ENCODE assay signal across 8 cellular contexts in the genomic region with DNA sequence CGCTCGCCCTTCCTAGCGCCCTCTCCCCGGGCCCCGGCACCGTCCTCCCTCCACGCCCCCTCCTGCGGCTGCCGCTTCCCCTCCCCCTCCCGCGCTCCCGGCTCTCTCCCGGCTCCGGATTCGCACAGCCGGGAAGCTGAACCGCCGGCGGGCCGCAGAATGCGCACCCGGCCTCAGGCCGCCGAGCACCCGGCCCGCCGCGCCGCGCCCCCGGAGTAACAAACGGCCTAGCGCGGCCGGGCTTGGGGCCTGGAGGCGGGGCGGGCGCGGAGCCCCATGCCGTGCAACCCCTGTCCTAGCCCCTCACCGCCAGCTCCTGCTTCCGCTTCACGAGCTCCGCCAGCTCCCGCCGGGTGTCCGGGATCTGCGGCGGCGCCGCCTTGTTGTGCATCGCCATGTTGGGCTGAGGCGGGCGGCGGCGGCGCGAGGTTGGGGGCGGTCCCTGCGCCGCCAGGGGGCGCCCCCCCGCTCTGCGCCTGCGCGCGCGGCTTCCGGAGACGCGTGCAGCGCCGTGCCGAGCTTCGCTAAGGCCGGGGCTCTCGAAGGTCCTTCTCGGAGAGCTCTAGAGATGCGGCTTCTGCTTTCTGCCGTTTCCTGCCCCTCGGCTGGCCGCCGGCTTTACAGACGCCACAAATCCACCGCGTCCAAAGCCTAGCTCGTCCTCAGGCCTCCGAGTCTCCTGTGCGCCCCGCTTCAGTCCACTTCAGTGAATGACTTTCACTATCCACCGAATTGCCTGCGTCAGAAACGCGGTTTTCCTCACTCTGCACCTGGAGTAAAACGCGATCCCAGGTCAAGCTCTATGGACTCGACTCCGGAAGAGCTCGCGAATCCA. TPM values are rescaled to one million over a fixed set of nuclear protein-coding genes. Genes with fewer than 3 reads are reported as not detected.
DNase-seq lines count a peak whose midpoint lies in the region; ATAC-seq and TF ChIP-seq lines count a peak whose summit lies in the region.

A gene (minus strand): TSS at position 417 of the 835 bp plus-strand sequence. CDS start 20 bp downstream, at position 397.

- H3K27me3 ChIP-seq in HUES64 (ENCODE audit: insufficient read depth, low read length) (peaks cover 9% of the 10 kb centered on the region), Peyer's patch (no peaks in the 10 kb centered on the region)
- no peaks in the 10 kb centered on the region for H3K27me3 ChIP-seq in naive thymus-derived CD4-positive, alpha-beta T cell (ENCODE audit: control insufficient read depth in 2 of 2, insufficient read depth in 2 of 2, low read length in 2 of 2)

- WGBS in HUES64 = under 1% methylated on average over 100 of the region's 100 CpGs

- CTCF ChIA-PET in naive thymus-derived CD4-positive, alpha-beta T cell (lab: Charles Lee) = interaction anchor here (0.6 to 1.9 kb wide), 12 partner anchors 9 to 1035 kb away, joined by 3 to 10 read pairs (median 4); no protein-coding TSS in a partner anchor

- H3K36me3 ChIP-seq in HUES64 (ENCODE audit: insufficient read depth, low read length) (peaks cover 23% of the 10 kb centered on the region), Peyer's patch (peaks cover 0 to 22% (median 0%) of the 10 kb centered on the region in 3 donors)
- peaks cover 0 to 7% (median 0%) of the 10 kb centered on the region in 3 experiments for H3K36me3 ChIP-seq in naive thymus-derived CD4-positive, alpha-beta T cell (ENCODE audit: control insufficient read depth in 2 of 3, insufficient read depth in 3 of 3, low read length in 3 of 3)

- TF ChIP-seq CTCF in Peyer's patch (IDR thresholded peaks at IDR 0.05) = peak; percentile 63 to 90 (median 86)

- intact Hi-C loops in naive thymus-derived CD4-positive, alpha-beta T cell (cut with micrococcal nuclease) = loop anchor here (1.0 to 10.0 kb wide), 9 partner anchors 38 to 346 kb away; a partner anchor contains a TSS

- peaks cover 0 to 8% (median 4%) of the 10 kb centered on the region in 5 donors for H3K36me3 Mint-ChIP-seq in naive thymus-derived CD4-positive, alpha-beta T cell
- H3K36me3 Mint-ChIP-seq in stimulated activated naive B cell treated with anti-CD40 and anti-IgM and Interleukin-4, amounts not matched to agents 10 μg/mL and 1 μg/mL and 100 μg/mL, for 72 hours = peaks cover 16 to 19% of the 10 kb centered on the region in 2 donors

- H3K4me3 ChIP-seq in HUES64 (ENCODE audit: low read length) (peak within 1 kb of the TSS; percentile 89), Peyer's patch (peak within 1 kb of the TSS; percentile 83 to 95 (median 91))
- peak within 1 kb of the TSS; percentile 87 for H3K4me3 ChIP-seq in naive thymus-derived CD4-positive, alpha-beta T cell (ENCODE audit: low read length)

- POLR2A ChIA-PET in naive thymus-derived CD4-positive, alpha-beta T cell (lab: Charles Lee) = interaction anchor here (0.6 to 4.6 kb wide), 18 partner anchors 9 to 418 kb away, joined by 3 to 52 read pairs (median 6); a partner anchor contains a TSS

- H3K4me1 ChIP-seq in HUES64 (ENCODE audit: insufficient read depth, low read length) (peaks cover 13% of the 10 kb centered on the region), Peyer's patch (peaks cover 0 to 14% (median 2%) of the 10 kb centered on the region in 4 donors)
- H3K4me1 ChIP-seq in naive thymus-derived CD4-positive, alpha-beta T cell (ENCODE audit: control insufficient read depth in 2 of 2, insufficient read depth in 2 of 2, low read length in 2 of 2) = peaks cover 16 to 22% of the 10 kb centered on the region in 2 donors

- peaks cover 10 to 50% (median 43%) of the 10 kb centered on the region in 7 donors for H3K4me1 Mint-ChIP-seq in naive thymus-derived CD4-positive, alpha-beta T cell
- peaks cover 27 to 53% of the 10 kb centered on the region in 2 donors for H3K4me1 Mint-ChIP-seq in stimulated activated naive B cell treated with anti-CD40 and anti-IgM and Interleukin-4, amounts not matched to agents 10 μg/mL and 1 μg/mL and 100 μg/mL, for 72 hours

- peak within 1 kb of the TSS; percentile 84 for H3K9ac ChIP-seq in HUES64 (ENCODE audit: low read depth, low read length)

- peak; percentile 79 to 80 for TF ChIP-seq POLR2A in Peyer's patch (IDR thresholded peaks at IDR 0.05)

- DNase-seq in DMS153 (lab: John Stamatoyannopoulos, UW) (peak; percentile 82), Peyer's patch (peak; percentile 77 to 92 (median 90)), activated T-helper 1 cell treated with Interleukin-2 at 50 U/mL for 16 hours (ENCODE audit: low read depth) (peak; percentile 80), fibroblast of gingiva (ENCODE audit: low read depth) (peak; percentile 74)
- DNase-seq in naive thymus-derived CD4-positive, alpha-beta T cell = peak; percentile 76 to 92 (median 87)
- DNase-seq in stimulated activated naive B cell treated with anti-CD40 and anti-IgM and Interleukin-4, amounts not matched to agents 10 μg/mL and 1 μg/mL and 100 μg/mL, for 72 hours = peak; percentile 80

- H3K4me3 Mint-ChIP-seq in naive thymus-derived CD4-positive, alpha-beta T cell = peak within 1 kb of the TSS; percentile 92 to 99 (median 98)
- peak within 1 kb of the TSS; percentile 95 to 99 for H3K4me3 Mint-ChIP-seq in stimulated activated naive B cell treated with anti-CD40 and anti-IgM and Interleukin-4, amounts not matched to agents 10 μg/mL and 1 μg/mL and 100 μg/mL, for 72 hours

- peaks cover 0 to 4% (median 0%) of the 10 kb centered on the region in 5 donors for H3K27me3 Mint-ChIP-seq in naive thymus-derived CD4-positive, alpha-beta T cell
- no peaks in the 10 kb centered on the region for H3K27me3 Mint-ChIP-seq in stimulated activated naive B cell treated with anti-CD40 and anti-IgM and Interleukin-4, amounts not matched to agents 10 μg/mL and 1 μg/mL and 100 μg/mL, for 72 hours

- H3K9me3 Mint-ChIP-seq in naive thymus-derived CD4-positive, alpha-beta T cell = peaks cover 0 to 5% (median 0%) of the 10 kb centered on the region in 11 donors
- no peaks in the 10 kb centered on the region for H3K9me3 Mint-ChIP-seq in stimulated activated naive B cell treated with anti-CD40 and anti-IgM and Interleukin-4, amounts not matched to agents 10 μg/mL and 1 μg/mL and 100 μg/mL, for 72 hours

- H3K27ac Mint-ChIP-seq in naive thymus-derived CD4-positive, alpha-beta T cell = peak within 1 kb of the TSS; percentile 93 to 99 (median 98)
- peak within 1 kb of the TSS; percentile 97 for H3K27ac Mint-ChIP-seq in stimulated activated naive B cell treated with anti-CD40 and anti-IgM and Interleukin-4, amounts not matched to agents 10 μg/mL and 1 μg/mL and 100 μg/mL, for 72 hours

- ATAC-seq in GM21447 (IDR thresholded peaks at IDR 0.05; ENCODE audit: unreplicated experiment) = peak; percentile 75
- peak; percentile 99 for ATAC-seq in naive thymus-derived CD4-positive, alpha-beta T cell
- ATAC-seq in stimulated activated naive B cell treated with anti-CD40 and anti-IgM and Interleukin-4, amounts not matched to agents 10 μg/mL and 1 μg/mL and 100 μg/mL, for 72 hours (replicated peaks) = peak; percentile 96

- H3K27ac ChIP-seq in HUES64 (ENCODE audit: low read depth, low read length) (peak within 1 kb of the TSS; percentile 90), Peyer's patch (peak within 1 kb of the TSS; percentile 88 to 94 (median 91))
- peak within 1 kb of the TSS; percentile 89 for H3K27ac ChIP-seq in naive thymus-derived CD4-positive, alpha-beta T cell (ENCODE audit: low read depth, low read length)

- H3K9me3 ChIP-seq in HUES64 (ENCODE audit: insufficient read depth, low read depth, low read length) (no peaks in the 10 kb centered on the region), Peyer's patch (no peaks in the 10 kb centered on the region)
- H3K9me3 ChIP-seq in naive thymus-derived CD4-positive, alpha-beta T cell (ENCODE audit: control insufficient read depth in 2 of 3, low read length in 3 of 3) = no peaks in the 10 kb centered on the region

RNA-seq across cellular contexts. Expression of the gene that starts here (rescaled TPM):
- 42.9 TPM for polyA plus RNA-seq in HUES64 (2013, experiment 1 of 2)
- polyA plus RNA-seq in HUES64 (2013, experiment 2 of 2) = 45.3 TPM
- total RNA-seq in Peyer's patch = 10 to 100 TPM; 26.9 to 81.7 (median 54.7) TPM
- 10 to 100 TPM; 45.0 to 89.5 (median 57.7) TPM for total RNA-seq in naive thymus-derived CD4-positive, alpha-beta T cell
- 100 to 1,000 TPM; 117 to 138 TPM for polyA plus RNA-seq in naive thymus-derived CD4-positive, alpha-beta T cell

Comparison
In these comparisons a context has a peak if more than half of its experiments do, and no peak if none do; other contexts are left out.
1. Peak in every context shown above with its lines: DNase-seq, ATAC-seq, H3K4me3 ChIP-seq and H3K27ac ChIP-seq.